Comparison of ENCODE assay signal across 25 cellular contexts in the genomic region with DNA sequence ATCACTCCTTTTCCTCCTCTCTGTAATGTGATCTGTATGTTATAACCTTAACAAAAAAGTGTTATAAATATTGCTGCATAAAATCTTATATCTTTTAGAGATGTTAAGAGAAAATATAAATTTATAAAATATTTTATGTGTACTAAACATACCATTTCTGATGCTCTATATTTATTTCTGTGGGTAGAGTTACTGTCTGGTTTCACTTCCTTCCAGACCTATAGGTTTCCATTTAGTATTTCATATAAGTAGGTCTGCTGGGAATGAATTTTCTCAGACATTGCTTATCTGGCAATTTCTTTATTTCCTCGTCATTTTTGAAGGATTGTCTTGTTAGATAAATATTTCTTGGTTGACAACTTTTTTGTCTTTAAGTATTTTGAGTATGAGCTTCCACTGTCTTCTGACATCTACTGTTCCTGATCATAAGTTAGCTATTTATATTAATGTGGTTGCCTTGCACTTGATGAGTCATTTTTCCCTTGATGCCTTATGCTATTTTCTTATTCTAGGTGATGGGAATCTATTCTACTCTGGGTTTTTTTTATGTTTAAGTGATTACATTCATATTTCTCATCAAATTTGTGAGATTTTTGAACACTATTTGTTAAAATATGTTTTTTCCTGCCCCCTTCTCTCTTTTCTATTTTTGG. TPM values are rescaled to one million over a fixed set of nuclear protein-coding genes. Genes with fewer than 3 reads are reported as not detected.
DNase-seq lines count a peak whose midpoint lies in the region; ATAC-seq lines count a peak whose summit lies in the region.
"Had no signal": no experiment of that assay in that cellular context is flagged by ENCODE, and none has a peak within 500 bp of the region (broad histone marks: within the 10 kb centered on the region; RNA-seq: fewer than 3 reads in every experiment).

No MANE protein-coding gene starts in this region.

- ATAC-seq in GM18511 (IDR thresholded peaks at IDR 0.05; ENCODE audit: unreplicated experiment): peak; percentile 60
- peak; percentile 69 for ATAC-seq in HG02981 (IDR thresholded peaks at IDR 0.05; ENCODE audit: unreplicated experiment)
- ATAC-seq: activated CD4-positive, CD25-positive, alpha-beta regulatory T cell treated with anti-CD3 and anti-CD28 coated beads, Interleukin-2, amount 50 U/mL, for 24 hours; naive thymus-derived CD8-positive, alpha-beta T cell had no signal

- peaks cover 3% of the 10 kb centered on the region for H3K27me3 Mint-ChIP-seq in activated naive CD8-positive, alpha-beta T cell treated with anti-CD3 and anti-CD28 coated beads for 36 hours
- H3K27me3 Mint-ChIP-seq: activated naive CD8-positive, alpha-beta T cell; dendritic cell treated with granulocyte-macrophage colony-stimulating factor and Interleukin-4, amounts not matched to agents 40 ng/mL and 50 ng/mL, for 4 days; naive thymus-derived CD8-positive, alpha-beta T cell had no signal

- H3K27ac Mint-ChIP-seq in activated naive CD8-positive, alpha-beta T cell treated with anti-CD3 and anti-CD28 coated beads for 36 hours: no peak overlapping the region
- H3K27ac Mint-ChIP-seq: activated naive CD8-positive, alpha-beta T cell; dendritic cell treated with granulocyte-macrophage colony-stimulating factor and Interleukin-4, amounts not matched to agents 40 ng/mL and 50 ng/mL, for 4 days; naive thymus-derived CD8-positive, alpha-beta T cell had no signal

- no peak overlapping the region for H3K4me3 Mint-ChIP-seq in activated naive CD8-positive, alpha-beta T cell treated with anti-CD3 and anti-CD28 coated beads for 36 hours
- H3K4me3 Mint-ChIP-seq: activated naive CD8-positive, alpha-beta T cell; dendritic cell treated with granulocyte-macrophage colony-stimulating factor and Interleukin-4, amounts not matched to agents 40 ng/mL and 50 ng/mL, for 4 days; naive thymus-derived CD8-positive, alpha-beta T cell had no signal

- no peaks in the 10 kb centered on the region for H3K36me3 Mint-ChIP-seq in activated naive CD8-positive, alpha-beta T cell treated with anti-CD3 and anti-CD28 coated beads for 36 hours
- H3K36me3 Mint-ChIP-seq: activated naive CD8-positive, alpha-beta T cell; naive thymus-derived CD8-positive, alpha-beta T cell had no signal

- DNase-seq in MV-4-11 (lab: John Stamatoyannopoulos, UW): peak; percentile 69
- peak; percentile 2 for DNase-seq in foreskin melanocyte
- no peak for DNase-seq in activated naive CD8-positive, alpha-beta T cell treated with anti-CD3 and anti-CD28 coated beads for 36 hours
- DNase-seq in NCI-H2081 treated with DMSO at 0.1 percent for 48 hours (lab: John Stamatoyannopoulos, UW): no peak
- DNase-seq in stimulated activated CD4-positive, alpha-beta T cell treated with anti-CD3 and anti-CD28 coated beads, Interleukin-2, amount 100 ng/mL, for 24 hours: no peak
- no peak for DNase-seq in SW 1271 (lab: John Stamatoyannopoulos, UW)
- DNase-seq: activated CD8-positive, alpha-beta memory T cell treated with anti-CD3 and anti-CD28 coated beads for 24 hours; AML-193; foreskin fibroblast; hypothalamus; kidney; mesendoderm; naive thymus-derived CD8-positive, alpha-beta T cell; NCI-H1930; NCI-H446 treated with DMSO at 0.1 percent for 48 hours; NK-92 treated with Interleukin-12 subunit alpha and Interleukin-12 subunit beta, amount 100 ng/mL, for 24 hours; posterior cingulate gyrus; Right ventricle myocardium superior; stimulated activated CD4-positive, alpha-beta T cell treated with anti-CD3 and anti-CD28 coated beads, Interleukin-4, amount 100 ng/mL, for 1 hour; T-helper 2 cell had no signal

- no peaks in the 10 kb centered on the region for H3K9me3 Mint-ChIP-seq in activated naive CD8-positive, alpha-beta T cell treated with anti-CD3 and anti-CD28 coated beads for 36 hours
- H3K9me3 Mint-ChIP-seq: dendritic cell treated with granulocyte-macrophage colony-stimulating factor and Interleukin-4, amounts not matched to agents 40 ng/mL and 50 ng/mL, for 4 days; naive thymus-derived CD8-positive, alpha-beta T cell had no signal

- H3K4me1 Mint-ChIP-seq in activated naive CD8-positive, alpha-beta T cell treated with anti-CD3 and anti-CD28 coated beads for 36 hours: no peaks in the 10 kb centered on the region
- H3K4me1 Mint-ChIP-seq: naive thymus-derived CD8-positive, alpha-beta T cell had no signal

RNA-seq across cellular contexts. Expression of gene THSD7A, which starts 11.2 kb away (rescaled TPM):
- total RNA-seq in activated naive CD8-positive, alpha-beta T cell treated with anti-CD3 and anti-CD28 coated beads for 36 hours: not detected
- total RNA-seq: naive thymus-derived CD8-positive, alpha-beta T cell had no signal

Comparison
In these comparisons a context has a peak if more than half of its experiments do, and no peak if none do; other contexts are left out.
1. DNase-seq: peak in MV-4-11 (single experiment) and foreskin melanocyte (single experiment); none in activated naive CD8-positive, alpha-beta T cell treated with anti-CD3 and anti-CD28 coated beads for 36 hours (single experiment), NCI-H2081 treated with DMSO at 0.1 percent for 48 hours (single experiment), stimulated activated CD4-positive, alpha-beta T cell treated with anti-CD3 and anti-CD28 coated beads, Interleukin-2, amount 100 ng/mL, for 24 hours (0 of 2) and SW 1271 (0 of 2).